Comparison of ENCODE assay signal across 1 cellular context in genomic region chr2:170362313-170362795, GRCh38.
TF ChIP-seq lines count a peak whose summit lies in the region.

No MANE protein-coding gene starts in this region.

TF ChIP-seq in K562, 482 proteins besides CTCF, POLR2A, EP300 and RAD21 (continued from another document and continues in another):
- TF ChIP-seq, protein P1, sequence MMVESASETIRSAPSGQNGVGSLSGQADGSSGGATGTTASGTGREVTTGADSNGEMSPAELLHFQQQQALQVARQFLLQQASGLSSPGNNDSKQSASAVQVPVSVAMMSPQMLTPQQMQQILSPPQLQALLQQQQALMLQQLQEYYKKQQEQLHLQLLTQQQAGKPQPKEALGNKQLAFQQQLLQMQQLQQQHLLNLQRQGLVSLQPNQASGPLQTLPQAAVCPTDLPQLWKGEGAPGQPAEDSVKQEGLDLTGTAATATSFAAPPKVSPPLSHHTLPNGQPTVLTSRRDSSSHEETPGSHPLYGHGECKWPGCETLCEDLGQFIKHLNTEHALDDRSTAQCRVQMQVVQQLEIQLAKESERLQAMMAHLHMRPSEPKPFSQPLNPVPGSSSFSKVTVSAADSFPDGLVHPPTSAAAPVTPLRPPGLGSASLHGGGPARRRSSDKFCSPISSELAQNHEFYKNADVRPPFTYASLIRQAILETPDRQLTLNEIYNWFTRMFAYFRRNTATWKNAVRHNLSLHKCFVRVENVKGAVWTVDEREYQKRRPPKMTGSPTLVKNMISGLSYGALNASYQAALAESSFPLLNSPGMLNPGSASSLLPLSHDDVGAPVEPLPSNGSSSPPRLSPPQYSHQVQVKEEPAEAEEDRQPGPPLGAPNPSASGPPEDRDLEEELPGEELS (CRISPR knock-in tag; IDR thresholded peaks at IDR 0.05; ENCODE audit: borderline replicate concordance) = no peak
- TF ChIP-seq KDM4B (IDR thresholded peaks at IDR 0.05; ENCODE audit: borderline replicate concordance in 2 of 2, low read depth in 1 of 2) (no peak), PPARD (CRISPR knock-in tag; IDR thresholded peaks at IDR 0.05) (no peak), CBX8 (IDR thresholded peaks at IDR 0.05; ENCODE audit: borderline replicate concordance, extremely low read depth, low read depth, low read length, poor library complexity, severe bottlenecking) (no peak), PYGO2 (tag; IDR thresholded peaks at IDR 0.05) (no peak), PCBP1 (IDR thresholded peaks at IDR 0.05; ENCODE audit: low read depth, low read length, poor library complexity, severe bottlenecking) (no peak), NFATC3 (IDR thresholded peaks at IDR 0.05) (no peak), SMARCE1 (IDR thresholded peaks at IDR 0.05) (no peak), ETV5 (CRISPR knock-in tag; IDR thresholded peaks at IDR 0.05; ENCODE audit: low read depth) (no peak), NR1H2 (CRISPR knock-in tag; IDR thresholded peaks at IDR 0.05) (no peak), ZHX1 (conservative IDR thresholded peaks at IDR 0.05; ENCODE audit: low read length) (no peak), CCNT2 (IDR thresholded peaks at IDR 0.05; ENCODE audit: borderline replicate concordance, extremely low read depth, insufficient read length, low read depth, low read length) (no peak), CCAR2 (IDR thresholded peaks at IDR 0.05; ENCODE audit: low read depth, low read length) (no peak), BACH1 (tag; IDR thresholded peaks at IDR 0.05) (no peak), ZBED1 (IDR thresholded peaks at IDR 0.05) (no peak), LARP7 (IDR thresholded peaks at IDR 0.05) (no peak), ZNF134 (CRISPR knock-in tag; conservative IDR thresholded peaks at IDR 0.05) (no peak), MEF2A (IDR thresholded peaks at IDR 0.05; ENCODE audit: control insufficient read depth, low read depth, low read length) (no peak), FOS (IDR thresholded peaks at IDR 0.05; ENCODE audit: extremely low read depth, insufficient read length) (no peak), RBBP5 (IDR thresholded peaks at IDR 0.05; ENCODE audit: borderline replicate concordance, insufficient read depth, low read length, poor library complexity, severe bottlenecking) (no peak), ZNF280A (IDR thresholded peaks at IDR 0.05; ENCODE audit: low read depth, partially characterized antibody) (no peak), ZNF586 (CRISPR knock-in tag; conservative IDR thresholded peaks at IDR 0.05) (no peak), USF2 (CRISPR knock-in tag; IDR thresholded peaks at IDR 0.05) (no peak), ZNF77 (CRISPR knock-in tag; IDR thresholded peaks at IDR 0.05) (no peak), PREB (CRISPR knock-in tag; IDR thresholded peaks at IDR 0.05) (no peak), HES1 (IDR thresholded peaks at IDR 0.05; ENCODE audit: low read depth) (no peak), MYNN (IDR thresholded peaks at IDR 0.05) (no peak), MYNN (CRISPR knock-in tag; IDR thresholded peaks at IDR 0.05) (no peak), CTCFL (IDR thresholded peaks at IDR 0.05; ENCODE audit: borderline replicate concordance, insufficient read depth, low read depth, low read length, poor library complexity, severe bottlenecking) (no peak), MTA3 (IDR thresholded peaks at IDR 0.05; ENCODE audit: borderline replicate concordance) (no peak)
- TF ChIP-seq, protein P2, sequence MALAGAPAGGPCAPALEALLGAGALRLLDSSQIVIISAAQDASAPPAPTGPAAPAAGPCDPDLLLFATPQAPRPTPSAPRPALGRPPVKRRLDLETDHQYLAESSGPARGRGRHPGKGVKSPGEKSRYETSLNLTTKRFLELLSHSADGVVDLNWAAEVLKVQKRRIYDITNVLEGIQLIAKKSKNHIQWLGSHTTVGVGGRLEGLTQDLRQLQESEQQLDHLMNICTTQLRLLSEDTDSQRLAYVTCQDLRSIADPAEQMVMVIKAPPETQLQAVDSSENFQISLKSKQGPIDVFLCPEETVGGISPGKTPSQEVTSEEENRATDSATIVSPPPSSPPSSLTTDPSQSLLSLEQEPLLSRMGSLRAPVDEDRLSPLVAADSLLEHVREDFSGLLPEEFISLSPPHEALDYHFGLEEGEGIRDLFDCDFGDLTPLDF (CRISPR knock-in tag; IDR thresholded peaks at IDR 0.05) = no peak
- TF ChIP-seq, protein P3, sequence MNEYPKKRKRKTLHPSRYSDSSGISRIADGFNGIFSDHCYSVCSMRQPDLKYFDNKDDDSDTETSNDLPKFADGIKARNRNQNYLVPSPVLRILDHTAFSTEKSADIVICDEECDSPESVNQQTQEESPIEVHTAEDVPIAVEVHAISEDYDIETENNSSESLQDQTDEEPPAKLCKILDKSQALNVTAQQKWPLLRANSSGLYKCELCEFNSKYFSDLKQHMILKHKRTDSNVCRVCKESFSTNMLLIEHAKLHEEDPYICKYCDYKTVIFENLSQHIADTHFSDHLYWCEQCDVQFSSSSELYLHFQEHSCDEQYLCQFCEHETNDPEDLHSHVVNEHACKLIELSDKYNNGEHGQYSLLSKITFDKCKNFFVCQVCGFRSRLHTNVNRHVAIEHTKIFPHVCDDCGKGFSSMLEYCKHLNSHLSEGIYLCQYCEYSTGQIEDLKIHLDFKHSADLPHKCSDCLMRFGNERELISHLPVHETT (CRISPR knock-in tag; conservative IDR thresholded peaks at IDR 0.05 in 1 of 2, IDR thresholded peaks at IDR 0.05 in 1 of 2) = no peak; a peak in 1 of 4 replicates
- TF ChIP-seq, protein P4, sequence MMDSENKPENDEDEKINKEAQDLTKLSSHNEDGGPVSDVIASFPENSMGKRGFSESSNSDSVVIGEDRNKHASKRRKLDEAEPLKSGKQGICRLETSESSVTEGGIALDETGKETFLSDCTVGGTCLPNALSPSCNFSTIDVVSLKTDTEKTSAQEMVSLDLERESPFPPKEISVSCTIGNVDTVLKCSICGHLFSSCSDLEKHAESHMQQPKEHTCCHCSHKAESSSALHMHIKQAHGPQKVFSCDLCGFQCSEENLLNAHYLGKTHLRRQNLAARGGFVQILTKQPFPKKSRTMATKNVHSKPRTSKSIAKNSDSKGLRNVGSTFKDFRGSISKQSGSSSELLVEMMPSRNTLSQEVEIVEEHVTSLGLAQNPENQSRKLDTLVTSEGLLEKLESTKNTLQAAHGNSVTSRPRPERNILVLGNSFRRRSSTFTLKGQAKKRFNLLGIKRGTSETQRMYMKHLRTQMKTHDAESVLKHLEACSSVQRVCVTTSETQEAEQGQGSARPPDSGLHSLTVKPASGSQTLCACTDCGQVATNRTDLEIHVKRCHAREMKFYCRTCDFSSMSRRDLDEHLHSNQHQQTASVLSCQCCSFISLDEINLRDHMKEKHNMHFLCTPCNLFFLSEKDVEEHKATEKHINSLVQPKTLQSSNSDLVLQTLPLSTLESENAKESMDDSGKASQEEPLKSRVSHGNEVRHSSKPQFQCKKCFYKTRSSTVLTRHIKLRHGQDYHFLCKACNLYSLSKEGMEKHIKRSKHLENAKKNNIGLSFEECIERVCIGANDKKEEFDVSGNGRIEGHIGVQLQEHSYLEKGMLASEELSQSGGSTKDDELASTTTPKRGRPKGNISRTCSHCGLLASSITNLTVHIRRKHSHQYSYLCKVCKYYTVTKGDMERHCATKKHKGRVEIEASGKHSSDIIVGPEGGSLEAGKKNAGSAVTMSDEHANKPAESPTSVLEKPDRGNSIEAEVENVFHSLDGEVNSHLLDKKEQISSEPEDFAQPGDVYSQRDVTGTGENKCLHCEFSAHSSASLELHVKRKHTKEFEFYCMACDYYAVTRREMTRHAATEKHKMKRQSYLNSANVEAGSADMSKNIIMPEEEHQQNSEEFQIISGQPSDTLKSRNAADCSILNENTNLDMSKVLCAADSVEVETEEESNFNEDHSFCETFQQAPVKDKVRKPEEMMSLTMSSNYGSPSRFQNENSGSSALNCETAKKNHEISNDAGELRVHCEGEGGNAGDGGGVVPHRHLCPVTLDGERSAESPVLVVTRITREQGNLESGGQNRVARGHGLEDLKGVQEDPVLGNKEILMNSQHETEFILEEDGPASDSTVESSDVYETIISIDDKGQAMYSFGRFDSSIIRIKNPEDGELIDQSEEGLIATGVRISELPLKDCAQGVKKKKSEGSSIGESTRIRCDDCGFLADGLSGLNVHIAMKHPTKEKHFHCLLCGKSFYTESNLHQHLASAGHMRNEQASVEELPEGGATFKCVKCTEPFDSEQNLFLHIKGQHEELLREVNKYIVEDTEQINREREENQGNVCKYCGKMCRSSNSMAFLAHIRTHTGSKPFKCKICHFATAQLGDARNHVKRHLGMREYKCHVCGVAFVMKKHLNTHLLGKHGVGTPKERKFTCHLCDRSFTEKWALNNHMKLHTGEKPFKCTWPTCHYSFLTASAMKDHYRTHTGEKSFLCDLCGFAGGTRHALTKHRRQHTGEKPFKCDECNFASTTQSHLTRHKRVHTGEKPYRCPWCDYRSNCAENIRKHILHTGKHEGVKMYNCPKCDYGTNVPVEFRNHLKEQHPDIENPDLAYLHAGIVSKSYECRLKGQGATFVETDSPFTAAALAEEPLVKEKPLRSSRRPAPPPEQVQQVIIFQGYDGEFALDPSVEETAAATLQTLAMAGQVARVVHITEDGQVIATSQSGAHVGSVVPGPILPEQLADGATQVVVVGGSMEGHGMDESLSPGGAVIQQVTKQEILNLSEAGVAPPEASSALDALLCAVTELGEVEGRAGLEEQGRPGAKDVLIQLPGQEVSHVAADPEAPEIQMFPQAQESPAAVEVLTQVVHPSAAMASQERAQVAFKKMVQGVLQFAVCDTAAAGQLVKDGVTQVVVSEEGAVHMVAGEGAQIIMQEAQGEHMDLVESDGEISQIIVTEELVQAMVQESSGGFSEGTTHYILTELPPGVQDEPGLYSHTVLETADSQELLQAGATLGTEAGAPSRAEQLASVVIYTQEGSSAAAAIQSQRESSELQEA (IDR thresholded peaks at IDR 0.05; ENCODE audit: low read depth) = no peak
- TF ChIP-seq, protein P5, sequence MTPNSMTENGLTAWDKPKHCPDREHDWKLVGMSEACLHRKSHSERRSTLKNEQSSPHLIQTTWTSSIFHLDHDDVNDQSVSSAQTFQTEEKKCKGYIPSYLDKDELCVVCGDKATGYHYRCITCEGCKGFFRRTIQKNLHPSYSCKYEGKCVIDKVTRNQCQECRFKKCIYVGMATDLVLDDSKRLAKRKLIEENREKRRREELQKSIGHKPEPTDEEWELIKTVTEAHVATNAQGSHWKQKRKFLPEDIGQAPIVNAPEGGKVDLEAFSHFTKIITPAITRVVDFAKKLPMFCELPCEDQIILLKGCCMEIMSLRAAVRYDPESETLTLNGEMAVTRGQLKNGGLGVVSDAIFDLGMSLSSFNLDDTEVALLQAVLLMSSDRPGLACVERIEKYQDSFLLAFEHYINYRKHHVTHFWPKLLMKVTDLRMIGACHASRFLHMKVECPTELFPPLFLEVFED (CRISPR knock-in tag; conservative IDR thresholded peaks at IDR 0.05) = no peak
